14 cellular contexts compared by ENCODE assay signal in the genomic region with DNA sequence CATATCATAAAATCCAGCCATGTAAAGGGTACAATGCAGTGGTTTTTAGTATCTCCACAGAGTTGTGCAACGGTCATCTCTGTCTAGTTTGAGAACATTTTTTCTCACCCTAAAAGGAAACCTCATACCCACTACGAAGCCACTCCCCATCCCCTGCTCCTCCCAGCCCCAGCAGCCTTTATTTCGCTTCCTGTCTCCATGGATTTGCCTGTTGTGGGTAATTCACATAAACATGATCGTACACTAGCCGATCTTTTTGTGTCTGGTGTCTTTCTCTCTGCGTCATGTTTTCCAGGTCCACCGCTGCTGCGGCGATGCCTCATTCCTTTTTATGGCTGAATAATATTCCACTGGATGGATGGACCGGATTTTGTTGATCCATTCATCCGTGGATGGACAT. TPM values are rescaled to one million over a fixed set of nuclear protein-coding genes. Genes with fewer than 3 reads are reported as not detected.
A peak's percentile ranks its signal among the peaks of the same experiment; 100 is the strongest.
DNase-seq lines count a peak whose midpoint lies in the region; ATAC-seq and TF ChIP-seq lines count a peak whose summit lies in the region.
"Had no signal": no experiment of that assay in that cellular context is flagged by ENCODE, and none has a peak within 500 bp of the region (broad histone marks: within the 10 kb centered on the region; RNA-seq: fewer than 3 reads in every experiment).

No MANE protein-coding gene starts in this region.

- H3K36me3 ChIP-seq in left ventricle myocardium inferior = peaks cover 4% of the 10 kb centered on the region
- no peaks in the 10 kb centered on the region for H3K36me3 ChIP-seq in mucosa of rectum (ENCODE audit: control insufficient read depth in 2 of 2, insufficient read depth in 2 of 2, low read length in 2 of 2)
- H3K36me3 ChIP-seq in upper lobe of right lung = no peaks in the 10 kb centered on the region
- H3K36me3 ChIP-seq: adrenal gland had no signal

- H3K4me3 Mint-ChIP-seq in chondrocyte (ENCODE audit: unreplicated experiment) = no peak overlapping the region

- no peaks in the 10 kb centered on the region for H3K36me3 Mint-ChIP-seq in chondrocyte (ENCODE audit: low read depth)

- no peaks in the 10 kb centered on the region for H3K9me3 Mint-ChIP-seq in chondrocyte (ENCODE audit: low read depth)

- H3K27me3 Mint-ChIP-seq in chondrocyte (ENCODE audit: low read depth) = no peaks in the 10 kb centered on the region

- H3K4me1 Mint-ChIP-seq in chondrocyte (ENCODE audit: low read depth) = peaks cover 23% of the 10 kb centered on the region

- intact Hi-C loops in left ventricle myocardium inferior (cut with micrococcal nuclease) (no loop called here), cardiac septum (cut with DNase I) (no loop called here), upper lobe of right lung (cut with DNase I) (no loop called here)

- H3K27me3 ChIP-seq in left ventricle myocardium inferior (ENCODE audit: low read depth) = no peaks in the 10 kb centered on the region
- no peaks in the 10 kb centered on the region for H3K27me3 ChIP-seq in mucosa of rectum (ENCODE audit: control insufficient read depth in 2 of 2, insufficient read depth in 2 of 2, low read length in 2 of 2)
- H3K27me3 ChIP-seq in upper lobe of right lung = no peaks in the 10 kb centered on the region
- H3K27me3 ChIP-seq: adrenal gland had no signal

- TF ChIP-seq CTCF in left ventricle myocardium inferior (IDR thresholded peaks at IDR 0.05; ENCODE audit: borderline replicate concordance) = no peak
- TF ChIP-seq CTCF in chondrocyte (IDR thresholded peaks at IDR 0.05) = no peak
- no peak for TF ChIP-seq CTCF in upper lobe of right lung (IDR thresholded peaks at IDR 0.05)

- H3K4me1 ChIP-seq in left ventricle myocardium inferior (peaks cover 72% of the 10 kb centered on the region), mucosa of rectum (ENCODE audit: control insufficient read depth in 2 of 2, insufficient read depth in 2 of 2, low read length in 2 of 2) (peaks cover 11 to 19% of the 10 kb centered on the region in 2 donors), upper lobe of right lung (peaks cover 12% of the 10 kb centered on the region)

- H3K27ac ChIP-seq in left ventricle myocardium inferior (replicated peaks) (peak overlapping the region; percentile 67), mucosa of rectum (ENCODE audit: low read depth in 2 of 2, low read length in 2 of 2) (peak overlapping the region; percentile 18 to 23), upper lobe of right lung (peak overlapping the region; percentile 52)

- no peak for DNase-seq in left ventricle myocardium inferior
- no peak for DNase-seq in cardiac septum (ENCODE audit: low spot score)
- no peak for DNase-seq in chondrocyte (ENCODE audit: low spot score)
- DNase-seq in upper lobe of right lung = no peak
- no peak for DNase-seq in activated CD4-positive, CD25-positive, alpha-beta regulatory T cell treated with anti-CD3 and anti-CD28 coated beads, Interleukin-2, amount 50 U/mL, for 72 hours
- DNase-seq: activated CD8-positive, alpha-beta memory T cell treated with anti-CD3 and anti-CD28 coated beads for 24 hours; adrenal gland; islet precursor cell; NCI-H1105; occipital lobe; stimulated activated CD4-positive, alpha-beta T cell treated with anti-CD3 and anti-CD28 coated beads, Interleukin-4, amount 100 ng/mL, for 4 hours had no signal

- ATAC-seq in upper lobe of right lung = peak; percentile 86
- no peak for ATAC-seq in GM21737 (IDR thresholded peaks at IDR 0.05; ENCODE audit: unreplicated experiment)
- no peak for ATAC-seq in GM18907 (IDR thresholded peaks at IDR 0.05; ENCODE audit: unreplicated experiment)

- no peak overlapping the region for H3K9ac ChIP-seq in mucosa of rectum (ENCODE audit: low read depth in 1 of 2, low read length in 2 of 2)

- no peaks in the 10 kb centered on the region for H3K9me3 ChIP-seq in left ventricle myocardium inferior (replicated peaks)
- H3K9me3 ChIP-seq in mucosa of rectum (ENCODE audit: control insufficient read depth in 2 of 2, low read length in 2 of 2) = no peaks in the 10 kb centered on the region
- no peaks in the 10 kb centered on the region for H3K9me3 ChIP-seq in upper lobe of right lung
- H3K9me3 ChIP-seq: adrenal gland had no signal

- peak overlapping the region; percentile 87 for H3K27ac Mint-ChIP-seq in chondrocyte (ENCODE audit: unreplicated experiment)

- H3K4me3 ChIP-seq in left ventricle myocardium inferior (no peak overlapping the region), mucosa of rectum (ENCODE audit: low read length in 2 of 2) (no peak overlapping the region), upper lobe of right lung (no peak overlapping the region)
- H3K4me3 ChIP-seq: adrenal gland had no signal

RNA-seq across cellular contexts. Expression of gene BICRA, which starts 28.6 kb away (rescaled TPM):
- total RNA-seq in left ventricle myocardium inferior (7.8 TPM), cardiac septum (9.3 TPM), chondrocyte (13.2 to 14.4 TPM (median 13.4 TPM) in 3 replicates), upper lobe of right lung (15.9 TPM)
